ENCODE assay signal across 8 cellular contexts in genomic region chr12:4538207-4539160, GRCh38. TPM values are rescaled to one million over a fixed set of nuclear protein-coding genes. Genes with fewer than 3 reads are reported as not detected.
DNase-seq lines count a peak whose midpoint lies in the region; ATAC-seq, FAIRE-seq and TF ChIP-seq lines count a peak whose summit lies in the region.

Gene RAD51AP1, plus strand, starts transcription at chr12:4538890. Its CDS starts 50 bp downstream, at chr12:4538940.

- DNase-seq in GM12864 (ENCODE audit: low read depth) (peak; percentile 96), NCI-H1417 treated with DMSO at 0.1 percent for 48 hours (lab: John Stamatoyannopoulos, UW) (peak; percentile 90), SW480 (ENCODE audit: low spot score) (peak; percentile 99), Right ventricle myocardium superior (peak; percentile 96), pancreas (peak; percentile 90 to 98 (median 94)), tibial nerve (ENCODE audit: low spot score in 2 of 2) (peak; percentile 87 to 88)
- DNase-seq in activated naive CD8-positive, alpha-beta T cell treated with anti-CD3 and anti-CD28 coated beads, Interleukin-2, amount 50 U/mL, for 24 hours = peak; percentile 94

- peaks cover 26% of the 10 kb centered on the region for H3K4me1 Mint-ChIP-seq in activated naive CD8-positive, alpha-beta T cell treated with anti-CD3 and anti-CD28 coated beads, Interleukin-2, amount 50 U/mL, for 24 hours

- H3K27ac Mint-ChIP-seq in activated naive CD8-positive, alpha-beta T cell treated with anti-CD3 and anti-CD28 coated beads, Interleukin-2, amount 50 U/mL, for 24 hours = peak within 1 kb of the TSS; percentile 99

- intact Hi-C loops in Right ventricle myocardium superior (cut with DNase I) (no loop called here), pancreas (cut with DNase I) (no loop called here)

- WGBS in pancreas, 2 donors = 0% methylated on average over 49 of the region's 49 CpGs
- WGBS in tibial nerve, 2 donors = 0 to 1% methylated on average over 49 of the region's 49 CpGs

- H3K4me1 ChIP-seq in pancreas = peaks cover 5 to 16% (median 13%) of the 10 kb centered on the region in 3 donors
- H3K4me1 ChIP-seq in tibial nerve = peaks cover 0 to 28% (median 15%) of the 10 kb centered on the region in 4 donors

- no peaks in the 10 kb centered on the region for H3K9me3 ChIP-seq in pancreas
- H3K9me3 ChIP-seq in tibial nerve = no peaks in the 10 kb centered on the region

- peaks cover 7% of the 10 kb centered on the region for H3K36me3 Mint-ChIP-seq in activated naive CD8-positive, alpha-beta T cell treated with anti-CD3 and anti-CD28 coated beads, Interleukin-2, amount 50 U/mL, for 24 hours (ENCODE audit: low read depth)

- H3K4me3 Mint-ChIP-seq in activated naive CD8-positive, alpha-beta T cell treated with anti-CD3 and anti-CD28 coated beads, Interleukin-2, amount 50 U/mL, for 24 hours = peak within 1 kb of the TSS; percentile 97

- TF ChIP-seq CTCF in GM12864 (IDR thresholded peaks at IDR 0.05; ENCODE audit: low read depth, low read length, missing control alignments) (no peak), pancreas (IDR thresholded peaks at IDR 0.05) (no peak), tibial nerve (IDR thresholded peaks at IDR 0.05) (peak in 2 of 5 experiments; percentile 19 to 52)

- peak; percentile 97 for FAIRE-seq in pancreas (lab: Jason Lieb, UNC)

- H3K27ac ChIP-seq in pancreas (peak within 1 kb of the TSS; percentile 92 to 97 (median 94)), tibial nerve (peak within 1 kb of the TSS; percentile 76 to 94 (median 94))

- H3K4me3 ChIP-seq in GM12864 (ENCODE audit: low read depth, low read length) (peak within 1 kb of the TSS; percentile 98), pancreas (peak within 1 kb of the TSS; percentile 48 to 88 (median 70)), tibial nerve (peak within 1 kb of the TSS; percentile 61 to 90 (median 72))

- H3K36me3 ChIP-seq in pancreas (no peaks in the 10 kb centered on the region), tibial nerve (peaks cover 0 to 15% (median 0%) of the 10 kb centered on the region in 3 donors)

- TF ChIP-seq EP300 in tibial nerve (IDR thresholded peaks at IDR 0.05) = peak; percentile 69 to 91

- peak in 1 of 2 donors; percentile 21 for TF ChIP-seq POLR2A in tibial nerve (IDR thresholded peaks at IDR 0.05)

- no peaks in the 10 kb centered on the region for H3K27me3 Mint-ChIP-seq in activated naive CD8-positive, alpha-beta T cell treated with anti-CD3 and anti-CD28 coated beads, Interleukin-2, amount 50 U/mL, for 24 hours

- H3K27me3 ChIP-seq in pancreas = no peaks in the 10 kb centered on the region
- no peaks in the 10 kb centered on the region for H3K27me3 ChIP-seq in tibial nerve

- ATAC-seq in HG02763 (IDR thresholded peaks at IDR 0.05; ENCODE audit: unreplicated experiment) = peak; percentile 84
- ATAC-seq in activated naive CD8-positive, alpha-beta T cell treated with anti-CD3 and anti-CD28 coated beads, Interleukin-2, amount 50 U/mL, for 24 hours = peak; percentile 98
- peak; percentile 100 for ATAC-seq in Right ventricle myocardium superior (ENCODE audit: poor library complexity)
- ATAC-seq in pancreas = peak; percentile 100

- no peaks in the 10 kb centered on the region for H3K9me3 Mint-ChIP-seq in activated naive CD8-positive, alpha-beta T cell treated with anti-CD3 and anti-CD28 coated beads, Interleukin-2, amount 50 U/mL, for 24 hours

RNA-seq across cellular contexts. Expression of gene RAD51AP1, which starts in this region (rescaled TPM):
- total RNA-seq in Right ventricle myocardium superior (1.1 TPM), pancreas (1 to 10 TPM in 2 of 6 donors, under 1 TPM in 3, not detected in 1; 0.28 to 1.7 (median 0.93) TPM), tibial nerve (1 to 10 TPM in 2 of 4 donors, under 1 TPM in 2; 0.44 to 4.8 (median 1.6) TPM)
- under 1 TPM; 0.11 to 0.99 TPM for polyA plus RNA-seq in pancreas

Comparison
In these comparisons a context has a peak if more than half of its experiments do, and no peak if none do; other contexts are left out.
1. Peak in every context shown above with its lines: DNase-seq, ATAC-seq, H3K4me3 ChIP-seq and H3K27ac ChIP-seq.